9 cellular contexts compared by ENCODE assay signal in genomic region chr7:6526997-6527378, GRCh38. TPM values are rescaled to one million over a fixed set of nuclear protein-coding genes. Genes with fewer than 3 reads are reported as not detected.
DNase-seq lines count a peak whose midpoint lies in the region; ATAC-seq and TF ChIP-seq lines count a peak whose summit lies in the region.
"Had no signal": no experiment of that assay in that cellular context is flagged by ENCODE, and none has a peak within 500 bp of the region (broad histone marks: within the 10 kb centered on the region; RNA-seq: fewer than 3 reads in every experiment).

No MANE protein-coding gene starts in this region.

- H3K9ac ChIP-seq in neuronal stem cell (ENCODE audit: low read depth, low read length, poor library complexity), result peak overlapping the region; percentile 68

- no peak overlapping the region for H2BK120ac ChIP-seq in neuronal stem cell (ENCODE audit: low read depth, low read length)

- no peaks in the 10 kb centered on the region for H3K36me3 Mint-ChIP-seq in CD14-positive monocyte

- H3K4me1 Mint-ChIP-seq in CD14-positive monocyte, result peaks cover 17% of the 10 kb centered on the region

- H2AFZ ChIP-seq in neuronal stem cell (ENCODE audit: low read length), result peak overlapping the region; percentile 93

- H3K27ac ChIP-seq in Peyer's patch, result no peak overlapping the region
- H3K27ac ChIP-seq in esophagus muscularis mucosa (replicated peaks in 1 of 4), result no peak overlapping the region
- H3K27ac ChIP-seq in neuronal stem cell (replicated peaks; ENCODE audit: low read length), result no peak overlapping the region
- H3K27ac ChIP-seq: SJCRH30 had no signal

- intact Hi-C loops in CD14-positive monocyte (cut with micrococcal nuclease) (no loop called here), esophagus muscularis mucosa (cut with DNase I) (no loop called here)

- peak overlapping the region; percentile 77 for H2BK12ac ChIP-seq in neuronal stem cell (ENCODE audit: low read length)

- H3K9me3 ChIP-seq in Peyer's patch, result no peaks in the 10 kb centered on the region
- H3K9me3 ChIP-seq in esophagus muscularis mucosa, result no peaks in the 10 kb centered on the region
- no peaks in the 10 kb centered on the region for H3K9me3 ChIP-seq in neuronal stem cell (replicated peaks in 1 of 2; ENCODE audit: control insufficient read depth in 2 of 2, insufficient read depth in 1 of 2, low read depth in 1 of 2, low read length in 2 of 2)
- H3K9me3 ChIP-seq: SJCRH30 had no signal

- DNase-seq in CD14-positive monocyte (ENCODE audit: low spot score), result no peak
- DNase-seq in Peyer's patch, result no peak
- no peak for DNase-seq in esophagus muscularis mucosa (ENCODE audit: extremely low spot score)
- no peak for DNase-seq in neuronal stem cell (ENCODE audit: low spot score)
- no peak for DNase-seq in G401 (ENCODE audit: low spot score)
- DNase-seq in NCI-H1417 treated with DMSO at 0.1 percent for 48 hours (lab: John Stamatoyannopoulos, UW), result no peak
- no peak for DNase-seq in activated CD4-positive, CD25-positive, alpha-beta regulatory T cell (lab: John Stamatoyannopoulos, UW)
- DNase-seq: SJCRH30 had no signal

- H2BK15ac ChIP-seq in neuronal stem cell (ENCODE audit: low read length), result peak overlapping the region; percentile 91

- H4K91ac ChIP-seq in neuronal stem cell (ENCODE audit: low read depth, low read length, poor library complexity), result no peak overlapping the region

- H3K4me3 ChIP-seq in Peyer's patch (peak overlapping the region in 3 of 4 donors; percentile 35 to 47 (median 41)), esophagus muscularis mucosa (peak overlapping the region; percentile 41 to 59 (median 46)), neuronal stem cell (ENCODE audit: low read length in 2 of 2) (peak overlapping the region; percentile 31 to 75)
- H3K4me3 ChIP-seq: SJCRH30 had no signal

- no peak overlapping the region for H3K4ac ChIP-seq in neuronal stem cell (ENCODE audit: low read length)

- ATAC-seq in activated CD4-positive, CD25-positive, alpha-beta regulatory T cell treated with anti-CD3 and anti-CD28 coated beads, Interleukin-2, amount 50 U/mL, for 24 hours, result no peak

- peak overlapping the region; percentile 47 for H2BK5ac ChIP-seq in neuronal stem cell (ENCODE audit: low read length)

- H3K9me3 Mint-ChIP-seq in CD14-positive monocyte, result peaks cover 0 to 6% (median 0%) of the 10 kb centered on the region in 7 donors

- peak overlapping the region; percentile 95 for H3K18ac ChIP-seq in neuronal stem cell (ENCODE audit: low read length)

- peaks cover 0 to 19% (median 8%) of the 10 kb centered on the region in 4 donors for H3K4me1 ChIP-seq in Peyer's patch
- H3K4me1 ChIP-seq in esophagus muscularis mucosa, result peaks cover 6 to 23% (median 17%) of the 10 kb centered on the region in 4 donors
- peaks cover 0 to 4% of the 10 kb centered on the region in 2 donors for H3K4me1 ChIP-seq in neuronal stem cell (ENCODE audit: control insufficient read depth in 2 of 2, insufficient read depth in 1 of 2, low read depth in 1 of 2, low read length in 2 of 2)
- H3K4me1 ChIP-seq: SJCRH30 had no signal

- H3K79me1 ChIP-seq in neuronal stem cell (ENCODE audit: low read depth, low read length), result no peaks in the 10 kb centered on the region

- TF ChIP-seq CTCF in CD14-positive monocyte (IDR thresholded peaks at IDR 0.05) (no peak), Peyer's patch (IDR thresholded peaks at IDR 0.05) (no peak), esophagus muscularis mucosa (IDR thresholded peaks at IDR 0.05) (no peak)

- H2AK5ac ChIP-seq in neuronal stem cell (ENCODE audit: low read depth, low read length), result no peak overlapping the region

- H3K14ac ChIP-seq in neuronal stem cell (ENCODE audit: low read length), result no peak overlapping the region

- 37% methylated on average over 9 of the region's 12 CpGs for WGBS in esophagus muscularis mucosa
- no CpG with 5 or more reads among the region's 12 CpGs for WGBS in neuronal stem cell (ENCODE audit: extremely low coverage in 2 of 2, insufficient read length in 2 of 2, insufficient replicate concordance in 1 of 2), 2 donors

- H3K27me3 ChIP-seq in Peyer's patch, result peaks cover 0 to 12% of the 10 kb centered on the region in 2 donors
- peaks cover 0 to 85% (median 26%) of the 10 kb centered on the region in 4 donors for H3K27me3 ChIP-seq in esophagus muscularis mucosa
- peaks cover 17 to 68% (median 56%) of the 10 kb centered on the region in 3 experiments for H3K27me3 ChIP-seq in neuronal stem cell (ENCODE audit: control insufficient read depth in 3 of 3, insufficient read depth in 3 of 3, low read depth in 1 of 3, low read length in 3 of 3)
- H3K27me3 ChIP-seq: SJCRH30 had no signal

- H4K8ac ChIP-seq in neuronal stem cell (ENCODE audit: low read depth, low read length), result peak overlapping the region; percentile 32

- peak overlapping the region; percentile 57 to 88 for H3K4me3 Mint-ChIP-seq in CD14-positive monocyte

- peak overlapping the region in 1 of 7 donors; percentile 82 for H3K27ac Mint-ChIP-seq in CD14-positive monocyte

- TF ChIP-seq POLR2A in Peyer's patch (IDR thresholded peaks at IDR 0.05), result no peak
- no peak for TF ChIP-seq POLR2A in esophagus muscularis mucosa (IDR thresholded peaks at IDR 0.05; ENCODE audit: low read depth)

- H3K36me3 ChIP-seq in Peyer's patch (no peaks in the 10 kb centered on the region), esophagus muscularis mucosa (no peaks in the 10 kb centered on the region), neuronal stem cell (replicated peaks in 1 of 2; ENCODE audit: control insufficient read depth in 2 of 2, insufficient read depth in 2 of 2, low read length in 2 of 2) (no peaks in the 10 kb centered on the region)
- H3K36me3 ChIP-seq: SJCRH30 had no signal

- TF ChIP-seq EP300 in esophagus muscularis mucosa (IDR thresholded peaks at IDR 0.05), result no peak

- H3K4me2 ChIP-seq in neuronal stem cell (ENCODE audit: insufficient read depth, low read length, poor library complexity, severe bottlenecking), result peak overlapping the region; percentile 86

- in situ Hi-C loops in G401 (cut with HindIII; ENCODE audit: low sequenced_read_pairs), result no loop called here

- H3K23ac ChIP-seq in neuronal stem cell (ENCODE audit: low read depth, low read length, poor library complexity), result peak overlapping the region; percentile 69

- H3K27me3 Mint-ChIP-seq in CD14-positive monocyte (ENCODE audit: low read depth in 3 of 3), result peaks cover 46 to 62% (median 59%) of the 10 kb centered on the region in 3 donors

RNA-seq across cellular contexts. Expression of gene GRID2IP, which starts 24.3 kb away (rescaled TPM):
- not detected for polyA plus RNA-seq in CD14-positive monocyte
- total RNA-seq in Peyer's patch, result under 1 TPM in 3 of 4 donors, not detected in 1; 0.40 to 0.95 (median 0.88) TPM
- not detected for total RNA-seq in esophagus muscularis mucosa
- 0.33 TPM for polyA plus RNA-seq in neuronal stem cell (2013, experiment 1 of 2)
- polyA plus RNA-seq in neuronal stem cell (2013, experiment 2 of 2), result 0.30 TPM
- total RNA-seq in G401 (2014; rRNA removed; shearing (Covaris generic)), result 0.44 TPM in 1 of 2 replicates, not detected in the other

RNA-seq across cellular contexts. Expression of gene KDELR2, which starts 43.0 kb away (rescaled TPM):
- polyA plus RNA-seq in CD14-positive monocyte, result 100 to 1,000 TPM in 1 of 2 donors, 10 to 100 TPM in 1; 91.7 to 103 TPM
- total RNA-seq in Peyer's patch (100 to 1,000 TPM in 2 of 4 donors, 10 to 100 TPM in 2; 47.9 to 156 (median 115) TPM), esophagus muscularis mucosa (10 to 100 TPM; 53.7 to 68.2 (median 55.3) TPM)
- 70.7 TPM for polyA plus RNA-seq in neuronal stem cell (2013, experiment 1 of 2)
- polyA plus RNA-seq in neuronal stem cell (2013, experiment 2 of 2), result 74.1 TPM
- 74.5 and 105 TPM in 2 replicates for total RNA-seq in G401 (2014; rRNA removed; shearing (Covaris generic))

RNA-seq across cellular contexts. Expression of gene ZDHHC4, which starts 50.3 kb away (rescaled TPM):
- polyA plus RNA-seq in CD14-positive monocyte, result 10 to 100 TPM; 52.9 to 55.6 TPM
- total RNA-seq in Peyer's patch (10 to 100 TPM; 29.6 to 52.0 (median 44.8) TPM), esophagus muscularis mucosa (10 to 100 TPM; 41.5 to 57.4 (median 51.9) TPM)
- polyA plus RNA-seq in neuronal stem cell (2013, experiment 1 of 2), result 82.1 TPM
- 82.2 TPM for polyA plus RNA-seq in neuronal stem cell (2013, experiment 2 of 2)
- total RNA-seq in G401 (2014; rRNA removed; shearing (Covaris generic)), result 65.5 and 66.3 TPM in 2 replicates
